ENCODE assay signal across 20 cellular contexts in genomic region chr5:16411741-16412455, GRCh38. TPM values are rescaled to one million over a fixed set of nuclear protein-coding genes. Genes with fewer than 3 reads are reported as not detected.
DNase-seq lines count a peak whose midpoint lies in the region; FAIRE-seq and TF ChIP-seq lines count a peak whose summit lies in the region.
"Had no signal": no experiment of that assay in that cellular context is flagged by ENCODE, and none has a peak within 500 bp of the region (broad histone marks: within the 10 kb centered on the region; RNA-seq: fewer than 3 reads in every experiment).

No MANE protein-coding gene starts in this region.

- H3K4me1 ChIP-seq in astrocyte (ENCODE audit: insufficient read depth, low read length), result peaks cover 12% of the 10 kb centered on the region

- no peaks in the 10 kb centered on the region for H3K27me3 ChIP-seq in astrocyte (ENCODE audit: insufficient read depth, low read length)
- H3K27me3 ChIP-seq: ovary had no signal

- H3K4me3 Mint-ChIP-seq in astrocyte (ENCODE audit: unreplicated experiment), result no peak overlapping the region
- H3K4me3 Mint-ChIP-seq: activated B cell treated with CpG ODN at 0.5 μM for 24 hours; activated naive CD8-positive, alpha-beta T cell treated with anti-CD3 and anti-CD28 coated beads, Interleukin-2, amount 10 ng/mL, durations not matched to agents 7 days and 5 days; activated T-helper 1 cell treated with anti-CD3 and anti-CD28 coated beads, Interleukin-12 subunit alpha, Interleukin-12 subunit beta, Interleukin-2, Interleukin-4 antibody, amounts not matched to agents 30 ng/mL and 10 ng/mL and 1 ng/mL, durations not matched to agents 14 hours and 24 hours and 36 hours; T-helper 1 cell treated with Interleukin-12 subunit alpha and Interleukin-12 subunit beta and Interleukin-4 antibody, amounts not matched to agents 30 μg/mL and 1 μg/mL, for 36 hours had no signal

- no peaks in the 10 kb centered on the region for H4K20me1 ChIP-seq in astrocyte (ENCODE audit: insufficient read depth, low read length)

- H3K79me2 ChIP-seq in astrocyte (ENCODE audit: insufficient read depth, low read length), result no peaks in the 10 kb centered on the region

- no peak overlapping the region for H3K4me3 ChIP-seq in astrocyte (ENCODE audit: insufficient read depth, low read depth, low read length)
- H3K4me3 ChIP-seq: ovary had no signal

- peaks cover 22% of the 10 kb centered on the region for H3K4me1 Mint-ChIP-seq in astrocyte (ENCODE audit: low read depth, unreplicated experiment)
- H3K4me1 Mint-ChIP-seq: activated B cell treated with CpG ODN at 0.5 μM for 24 hours; activated naive CD8-positive, alpha-beta T cell treated with anti-CD3 and anti-CD28 coated beads, Interleukin-2, amount 10 ng/mL, durations not matched to agents 7 days and 5 days had no signal

- H3K9ac ChIP-seq in astrocyte (ENCODE audit: low read length), result no peak overlapping the region
- H3K9ac ChIP-seq: KMS-11 had no signal

- H3K27me3 Mint-ChIP-seq in astrocyte (ENCODE audit: low read depth, unreplicated experiment), result no peaks in the 10 kb centered on the region
- H3K27me3 Mint-ChIP-seq: activated naive CD8-positive, alpha-beta T cell treated with anti-CD3 and anti-CD28 coated beads, Interleukin-2, amount 10 ng/mL, durations not matched to agents 7 days and 5 days had no signal

- H3K27ac Mint-ChIP-seq in astrocyte (ENCODE audit: unreplicated experiment), result peak overlapping the region; percentile 75
- H3K27ac Mint-ChIP-seq: activated B cell treated with CpG ODN at 0.5 μM for 24 hours; activated naive CD8-positive, alpha-beta T cell treated with anti-CD3 and anti-CD28 coated beads, Interleukin-2, amount 10 ng/mL, durations not matched to agents 7 days and 5 days; activated T-helper 1 cell treated with anti-CD3 and anti-CD28 coated beads, Interleukin-12 subunit alpha, Interleukin-12 subunit beta, Interleukin-2, Interleukin-4 antibody, amounts not matched to agents 30 ng/mL and 10 ng/mL and 1 ng/mL, durations not matched to agents 14 hours and 24 hours and 36 hours; T-helper 1 cell treated with Interleukin-12 subunit alpha and Interleukin-12 subunit beta and Interleukin-4 antibody, amounts not matched to agents 30 μg/mL and 1 μg/mL, for 36 hours had no signal

- H3K9me3 Mint-ChIP-seq in astrocyte (ENCODE audit: unreplicated experiment), result peaks cover 3% of the 10 kb centered on the region
- H3K9me3 Mint-ChIP-seq: activated B cell treated with CpG ODN at 0.5 μM for 24 hours; activated naive CD8-positive, alpha-beta T cell treated with anti-CD3 and anti-CD28 coated beads, Interleukin-2, amount 10 ng/mL, durations not matched to agents 7 days and 5 days; activated T-helper 1 cell treated with anti-CD3 and anti-CD28 coated beads, Interleukin-12 subunit alpha, Interleukin-12 subunit beta, Interleukin-2, Interleukin-4 antibody, amounts not matched to agents 30 ng/mL and 10 ng/mL and 1 ng/mL, durations not matched to agents 14 hours and 24 hours and 36 hours; T-helper 1 cell treated with Interleukin-12 subunit alpha and Interleukin-12 subunit beta and Interleukin-4 antibody, amounts not matched to agents 30 μg/mL and 1 μg/mL, for 36 hours had no signal

- H3K36me3 Mint-ChIP-seq in astrocyte (ENCODE audit: low read depth, unreplicated experiment), result no peaks in the 10 kb centered on the region
- H3K36me3 Mint-ChIP-seq: activated naive CD8-positive, alpha-beta T cell treated with anti-CD3 and anti-CD28 coated beads, Interleukin-2, amount 10 ng/mL, durations not matched to agents 7 days and 5 days had no signal

- DNase-seq in AG08396 (ENCODE audit: low spot score), result peak; percentile 29
- peak; percentile 18 for DNase-seq in GM04504 (ENCODE audit: low read depth)
- peak; percentile 44 for DNase-seq in astrocyte (ENCODE audit: low read depth)
- DNase-seq in kidney tubule cell (ENCODE audit: low spot score), result peak; percentile 83
- DNase-seq in T-helper 9 cell, result no peak
- DNase-seq in GF-D8 (lab: John Stamatoyannopoulos, UW), result no peak
- no peak for DNase-seq in C1 segment of cervical spinal cord (lab: John Stamatoyannopoulos, UW)
- DNase-seq in iPS-NIHi11 (ENCODE audit: low spot score), result no peak
- DNase-seq: activated B cell treated with CpG ODN at 0.5 μM for 24 hours; activated naive CD8-positive, alpha-beta T cell treated with anti-CD3 and anti-CD28 coated beads, Interleukin-2, amount 10 ng/mL, durations not matched to agents 7 days and 5 days; central memory CD4-positive, alpha-beta T cell; effector CD4-positive, alpha-beta T cell; hippocampal formation; NCI-H1436; ovary; SHP77; stimulated activated CD4-positive, alpha-beta T cell treated with anti-CD3 and anti-CD28 coated beads, Interleukin-4, amount 100 ng/mL, for 1 hour had no signal

- peak; percentile 73 for FAIRE-seq in astrocyte (lab: Jason Lieb, UNC)

- no peaks in the 10 kb centered on the region for H3K9me3 ChIP-seq in astrocyte (ENCODE audit: insufficient read depth, low read depth, low read length)
- H3K9me3 ChIP-seq: ovary had no signal

- no peak for TF ChIP-seq CTCF in astrocyte (IDR thresholded peaks at IDR 0.05; ENCODE audit: insufficient read depth, low read depth, low read length)

- no peak overlapping the region for H3K27ac ChIP-seq in astrocyte (ENCODE audit: low read depth, low read length)
- H3K27ac ChIP-seq: KMS-11, ovary had no signal

- H3K4me2 ChIP-seq in astrocyte (ENCODE audit: low read length), result peak overlapping the region; percentile 58
- H3K4me2 ChIP-seq: KMS-11 had no signal

- H3K36me3 ChIP-seq in astrocyte (ENCODE audit: insufficient read depth, low read length), result no peaks in the 10 kb centered on the region
- H3K36me3 ChIP-seq: ovary had no signal

- H2AFZ ChIP-seq in astrocyte (ENCODE audit: low read depth, low read length), result no peak overlapping the region

RNA-seq across cellular contexts. Expression of gene ZNF622, which starts 53.7 kb away (rescaled TPM):
- 56.3 and 56.4 TPM in 2 replicates for total RNA-seq in astrocyte

Comparison
In these comparisons a context has a peak if more than half of its experiments do, and no peak if none do; other contexts are left out.
1. DNase-seq: peak in AG08396 (single experiment), GM04504 (single experiment), astrocyte (single experiment) and kidney tubule cell (single experiment); none in T-helper 9 cell (single experiment), GF-D8 (single experiment), C1 segment of cervical spinal cord (0 of 14) and iPS-NIHi11 (single experiment).